Comparison of ENCODE assay signal across 13 cellular contexts in the genomic region with DNA sequence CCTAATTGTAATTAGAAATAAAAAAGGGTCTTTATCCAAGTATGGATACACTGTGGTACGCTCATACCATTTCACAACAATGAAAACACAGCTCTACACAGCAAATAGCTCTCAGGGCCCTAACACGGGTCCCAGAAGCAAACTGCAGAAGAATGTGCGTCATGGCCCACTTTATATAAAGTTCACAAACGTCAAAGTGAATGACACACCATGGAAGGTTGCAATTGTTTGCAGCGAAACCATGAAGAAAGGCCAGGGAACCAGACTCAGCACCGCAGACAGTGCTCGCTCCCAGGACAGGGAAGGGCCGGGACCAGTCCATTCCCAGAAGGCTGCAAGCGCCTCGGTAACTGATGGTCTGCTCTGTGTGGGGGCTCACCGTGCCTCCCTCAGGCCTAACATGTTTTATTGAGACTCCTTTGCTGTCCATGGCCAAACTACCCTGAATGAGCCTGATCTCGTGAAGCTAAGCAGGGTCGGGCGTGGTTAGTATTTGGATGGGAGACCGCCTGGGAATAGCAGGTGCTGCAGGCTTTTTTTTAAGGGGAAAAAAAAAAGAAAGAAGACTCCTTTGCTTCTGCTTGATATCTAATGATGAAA. TPM values are rescaled to one million over a fixed set of nuclear protein-coding genes. Genes with fewer than 3 reads are reported as not detected.
DNase-seq lines count a peak whose midpoint lies in the region; ATAC-seq and TF ChIP-seq lines count a peak whose summit lies in the region.
"Had no signal": no experiment of that assay in that cellular context is flagged by ENCODE, and none has a peak within 500 bp of the region (broad histone marks: within the 10 kb centered on the region; RNA-seq: fewer than 3 reads in every experiment).

No MANE protein-coding gene starts in this region.

- H3K9me2 ChIP-seq in OCI-LY7 (ENCODE audit: insufficient read depth, low read length), result no peaks in the 10 kb centered on the region

- no peak overlapping the region for H3K4me3 Mint-ChIP-seq in WTC11

- DNase-seq in DMS79 (lab: John Stamatoyannopoulos, UW), result peak; percentile 14
- DNase-seq in OCI-LY7 (ENCODE audit: low spot score), result peak; percentile 26
- no peak for DNase-seq in esophagus muscularis mucosa (ENCODE audit: extremely low spot score)
- DNase-seq in sciatic nerve (ENCODE audit: low spot score), result no peak
- no peak for DNase-seq in WTC11 (ENCODE audit: low spot score)
- DNase-seq in mucosa of gallbladder (ENCODE audit: low spot score), result no peak
- DNase-seq in globus pallidus (ENCODE audit: low spot score), result no peak
- DNase-seq: activated T-cell treated with anti-CD3 and anti-CD28 coated beads, Interleukin-2, amount 50 U/mL, for 1 hour; BE2C; GDM1; NCI-H187 treated with DMSO at 0.1 percent for 48 hours had no signal

- TF ChIP-seq POLR2A in esophagus muscularis mucosa (IDR thresholded peaks at IDR 0.05; ENCODE audit: low read depth), result no peak

- no peaks in the 10 kb centered on the region for H4K20me1 ChIP-seq in OCI-LY7 (ENCODE audit: insufficient read depth, low read length)

- no peak overlapping the region for H3K27ac Mint-ChIP-seq in WTC11

- peak overlapping the region; percentile 79 for H3K27ac ChIP-seq in OCI-LY7 (ENCODE audit: low read depth, low read length, poor library complexity, severe bottlenecking)
- peak overlapping the region; percentile 83 to 86 (median 86) for H3K27ac ChIP-seq in esophagus muscularis mucosa (replicated peaks in 1 of 4)

- peak overlapping the region; percentile 51; the same call in 1 of the 2 replicates for H3K4me2 ChIP-seq in OCI-LY7 (ENCODE audit: low read length)

- H3K4me3 ChIP-seq in OCI-LY7 (ENCODE audit: low read depth, low read length, poor library complexity, severe bottlenecking) (no peak overlapping the region), esophagus muscularis mucosa (no peak overlapping the region)

- no peak for TF ChIP-seq CTCF in OCI-LY7 (conservative IDR thresholded peaks at IDR 0.05; ENCODE audit: low read length)
- TF ChIP-seq CTCF in esophagus muscularis mucosa (IDR thresholded peaks at IDR 0.05), result no peak
- no peak for TF ChIP-seq CTCF in WTC11 (IDR thresholded peaks at IDR 0.05)

- no peak for TF ChIP-seq EP300 in esophagus muscularis mucosa (IDR thresholded peaks at IDR 0.05)

- H3K36me3 Mint-ChIP-seq in WTC11, result no peaks in the 10 kb centered on the region

- POLR2A ChIA-PET in OCI-LY7 (lab: Charles Lee) (interaction anchor here (1.4 kb wide), 1 partner anchor 25 kb away, joined by 5 read pairs; no protein-coding TSS in a partner anchor), WTC11 (lab: Charles Lee) (no interaction called here)

- no peaks in the 10 kb centered on the region for H3K9me3 Mint-ChIP-seq in WTC11
- H3K9me3 Mint-ChIP-seq: type B pancreatic cell had no signal

- ATAC-seq in sciatic nerve (peak; percentile 18), WTC11 (no peak), GM21423 (IDR thresholded peaks at IDR 0.05; ENCODE audit: unreplicated experiment) (no peak)

- peaks cover 32% of the 10 kb centered on the region for H3K4me1 ChIP-seq in OCI-LY7 (ENCODE audit: insufficient read depth, low read length, poor library complexity, severe bottlenecking)
- H3K4me1 ChIP-seq in esophagus muscularis mucosa, result peaks cover 37 to 55% (median 52%) of the 10 kb centered on the region in 4 donors
- H3K4me1 ChIP-seq: BE2C had no signal

- peak overlapping the region; percentile 20; the same call in 1 of the 2 replicates for H2AFZ ChIP-seq in OCI-LY7 (ENCODE audit: low read length)

- intact Hi-C loops in OCI-LY7 (cut with micrococcal nuclease; ENCODE audit: unreplicated experiment), result loop anchor here (1.0 kb wide), 1 partner anchor 193 kb away; a partner anchor contains a TSS
- intact Hi-C loops in esophagus muscularis mucosa (cut with DNase I), result no loop called here
- intact Hi-C loops in sciatic nerve (cut with DNase I), result no loop called here

- H3K36me3 ChIP-seq in OCI-LY7 (ENCODE audit: insufficient read depth, low read length), result no peaks in the 10 kb centered on the region
- peaks cover 15 to 75% (median 49%) of the 10 kb centered on the region in 4 donors for H3K36me3 ChIP-seq in esophagus muscularis mucosa
- H3K36me3 ChIP-seq: BE2C had no signal

- H3K9me3 ChIP-seq in OCI-LY7 (ENCODE audit: low read length), result no peaks in the 10 kb centered on the region
- no peaks in the 10 kb centered on the region for H3K9me3 ChIP-seq in esophagus muscularis mucosa
- H3K9me3 ChIP-seq: BE2C had no signal

- peaks cover 26% of the 10 kb centered on the region for H3K4me1 Mint-ChIP-seq in WTC11

- no peaks in the 10 kb centered on the region for H3K27me3 ChIP-seq in esophagus muscularis mucosa
- H3K27me3 ChIP-seq: BE2C had no signal

- WGBS in esophagus muscularis mucosa, result 75% methylated on average over 15 of the region's 15 CpGs

- H3K79me2 ChIP-seq in OCI-LY7 (ENCODE audit: insufficient read depth, low read depth, low read length), result no peaks in the 10 kb centered on the region

- BruUV-seq in OCI-LY7 (replicated peaks; lab: Mats Ljungman, UMichigan), result no TSS peak

- no peaks in the 10 kb centered on the region for H3K27me3 Mint-ChIP-seq in WTC11 (ENCODE audit: low read depth)
- H3K27me3 Mint-ChIP-seq: type B pancreatic cell had no signal

- CTCF ChIA-PET in OCI-LY7 (lab: Charles Lee; ENCODE audit: unreplicated experiment) (no interaction called here), WTC11 (lab: Charles Lee) (interaction anchor here (0.7 to 1.7 kb wide), 2 partner anchors 36 to 72 kb away, joined by 3 to 10 read pairs; no protein-coding TSS in a partner anchor)

TF ChIP-seq in WTC11, 78 proteins besides CTCF, POLR2A, EP300 and RAD21 (continues in another document):
- TF ChIP-seq SMAD4 (CRISPR knock-in tag; IDR thresholded peaks at IDR 0.05) (no peak), TEAD1 (CRISPR knock-in tag; IDR thresholded peaks at IDR 0.05) (no peak), ETV6 (CRISPR knock-in tag; IDR thresholded peaks at IDR 0.05) (no peak), ESRRA (CRISPR knock-in tag; IDR thresholded peaks at IDR 0.05; ENCODE audit: borderline replicate concordance) (no peak), NFATC4 (CRISPR knock-in tag; IDR thresholded peaks at IDR 0.05) (no peak)
- TF ChIP-seq, protein P1, sequence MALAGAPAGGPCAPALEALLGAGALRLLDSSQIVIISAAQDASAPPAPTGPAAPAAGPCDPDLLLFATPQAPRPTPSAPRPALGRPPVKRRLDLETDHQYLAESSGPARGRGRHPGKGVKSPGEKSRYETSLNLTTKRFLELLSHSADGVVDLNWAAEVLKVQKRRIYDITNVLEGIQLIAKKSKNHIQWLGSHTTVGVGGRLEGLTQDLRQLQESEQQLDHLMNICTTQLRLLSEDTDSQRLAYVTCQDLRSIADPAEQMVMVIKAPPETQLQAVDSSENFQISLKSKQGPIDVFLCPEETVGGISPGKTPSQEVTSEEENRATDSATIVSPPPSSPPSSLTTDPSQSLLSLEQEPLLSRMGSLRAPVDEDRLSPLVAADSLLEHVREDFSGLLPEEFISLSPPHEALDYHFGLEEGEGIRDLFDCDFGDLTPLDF (CRISPR knock-in tag; IDR thresholded peaks at IDR 0.05), result no peak
- TF ChIP-seq, protein P2, sequence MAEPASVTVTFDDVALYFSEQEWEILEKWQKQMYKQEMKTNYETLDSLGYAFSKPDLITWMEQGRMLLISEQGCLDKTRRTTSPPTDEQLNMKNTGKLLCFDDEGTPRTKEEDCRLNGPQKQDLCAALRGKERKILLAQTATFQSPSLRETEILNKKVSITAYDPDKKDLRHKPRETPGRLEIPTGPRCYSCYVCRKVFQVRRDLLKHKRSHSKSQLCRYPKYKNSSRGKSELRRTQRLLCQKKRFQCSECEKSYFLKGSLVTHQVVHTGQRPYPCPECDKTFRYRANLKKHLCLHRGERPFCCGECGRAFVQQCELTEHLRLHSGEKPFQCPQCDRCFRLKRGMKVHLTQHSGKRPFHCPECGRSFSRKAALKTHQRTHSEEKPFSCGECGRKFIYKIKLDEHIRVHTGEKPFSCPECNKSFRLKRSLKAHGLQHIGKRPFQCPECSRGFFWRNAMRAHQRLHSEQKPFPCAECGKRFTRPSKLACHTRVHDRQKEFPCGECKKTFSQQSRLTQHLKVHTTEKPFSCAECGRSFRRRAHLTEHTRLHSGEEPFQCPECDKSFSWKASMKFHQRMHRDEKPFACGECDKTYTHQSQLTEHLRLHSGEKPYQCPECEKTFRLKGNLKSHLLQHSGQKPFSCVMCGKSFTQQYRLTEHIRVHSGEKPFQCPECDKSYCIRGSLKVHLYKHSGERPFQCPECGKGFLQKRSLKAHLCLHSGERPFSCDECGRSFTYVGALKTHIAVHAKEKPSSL (CRISPR knock-in tag; conservative IDR thresholded peaks at IDR 0.05), result no peak

RNA-seq across cellular contexts. Expression of a gene that starts 47.8 kb away (rescaled TPM):
- total RNA-seq in OCI-LY7 (2014; rRNA removed; shearing (Covaris generic)), result 10.4 and 12.7 TPM in 2 replicates
- total RNA-seq in OCI-LY7 (2022) (16.8 and 21.0 TPM in 2 replicates), esophagus muscularis mucosa (10 to 100 TPM; 32.0 to 77.2 (median 43.8) TPM), sciatic nerve (27.8 TPM), WTC11 (2021) (10.6 to 10.7 TPM (median 10.6 TPM) in 3 replicates), mucosa of gallbladder (29.0 TPM)

RNA-seq across cellular contexts. Expression of a gene that starts 47.9 kb away (rescaled TPM):
- 23.0 and 26.6 TPM in 2 replicates for total RNA-seq in OCI-LY7 (2014; rRNA removed; shearing (Covaris generic))
- 23.3 and 28.3 TPM in 2 replicates for total RNA-seq in OCI-LY7 (2022)
- 10 to 100 TPM; 14.6 to 21.6 (median 19.4) TPM for total RNA-seq in esophagus muscularis mucosa
- 28.1 TPM for total RNA-seq in sciatic nerve
- 25.6 to 29.6 TPM (median 28.4 TPM) in 3 replicates for total RNA-seq in WTC11 (2021)
- total RNA-seq in mucosa of gallbladder, result 22.8 TPM

Comparison
In these comparisons a context has a peak if more than half of its experiments do, and no peak if none do; other contexts are left out.
1. DNase-seq: peak in DMS79 (single experiment) and OCI-LY7 (single experiment); none in esophagus muscularis mucosa (single experiment), sciatic nerve (single experiment), WTC11 (single experiment), mucosa of gallbladder (single experiment) and globus pallidus (single experiment).